13 cellular contexts compared by ENCODE assay signal in genomic region chr12:32163596-32163995, GRCh38.
"Had no signal": no experiment of that assay in that cellular context is flagged by ENCODE, and none has a peak within 500 bp of the region (broad histone marks: within the 10 kb centered on the region; RNA-seq: fewer than 3 reads in every experiment).

No MANE protein-coding gene starts in this region.

- ATAC-seq: T-helper 17 cell had no signal

- H3K4me3 ChIP-seq: left ventricle myocardium inferior, skin epidermis, tibial artery, vagina had no signal

- DNase-seq: activated CD4-positive, alpha-beta T cell treated with anti-CD3 and anti-CD28 coated beads, Interleukin-2, amount 10 ng/mL, durations not matched to agents 7 days and 5 days; activated CD4-positive, CD25-positive, alpha-beta regulatory T cell; activated naive CD4-positive, alpha-beta T cell treated with anti-CD3 and anti-CD28 coated beads, Interleukin-2, amount 50 U/mL, for 16 hours; activated T-cell treated with anti-CD3 and anti-CD28 coated beads for 4 hours; central memory CD4-positive, alpha-beta T cell; cortex of kidney; left ventricle myocardium inferior; mesendoderm; nephron progenitor cell; T-helper 17 cell; tibial artery had no signal
